ENCODE assay signal across 27 cellular contexts in genomic region chr3:119871571-119871970, GRCh38.
DNase-seq lines count a peak whose midpoint lies in the region; ATAC-seq, FAIRE-seq and TF ChIP-seq lines count a peak whose summit lies in the region.
"Had no signal": no experiment of that assay in that cellular context is flagged by ENCODE, and none has a peak within 500 bp of the region (broad histone marks: within the 10 kb centered on the region; RNA-seq: fewer than 3 reads in every experiment).

No MANE protein-coding gene starts in this region.

- CTCF ChIA-PET in activated CD8-positive, alpha-beta T cell treated with anti-CD3 and anti-CD28 coated beads for 36 hours (lab: Charles Lee), result no interaction called here
- CTCF ChIA-PET in activated CD8-positive, alpha-beta T cell treated with anti-CD3 and anti-CD28 coated beads, Interleukin-2, amount 10 ng/mL, durations not matched to agents 7 days and 5 days (lab: Charles Lee), result no interaction called here

- TF ChIP-seq CTCF in activated CD8-positive, alpha-beta T cell treated with anti-CD3 and anti-CD28 coated beads for 36 hours (IDR thresholded peaks at IDR 0.05), result no peak
- no peak for TF ChIP-seq CTCF in osteocyte (IDR thresholded peaks at IDR 0.05)

- H3K79me2 ChIP-seq in Karpas-422 (ENCODE audit: low read length), result peaks cover 74% of the 10 kb centered on the region

- no peak overlapping the region for H3K4me2 ChIP-seq in Karpas-422 (ENCODE audit: low read depth, low read length, poor library complexity, severe bottlenecking)

- POLR2A ChIA-PET in activated CD8-positive, alpha-beta T cell treated with anti-CD3 and anti-CD28 coated beads for 36 hours (lab: Charles Lee), result no interaction called here
- POLR2A ChIA-PET in activated CD8-positive, alpha-beta T cell treated with anti-CD3 and anti-CD28 coated beads, Interleukin-2, amount 10 ng/mL, durations not matched to agents 7 days and 5 days (lab: Charles Lee), result no interaction called here

- no peak overlapping the region for H3K4me3 ChIP-seq in Karpas-422 (ENCODE audit: low read length)
- H3K4me3 ChIP-seq: SK-N-MC had no signal

- H3K4me1 ChIP-seq in Karpas-422 (ENCODE audit: low read length), result peaks cover 17% of the 10 kb centered on the region
- H3K4me1 ChIP-seq: BE2C had no signal

- H3K27me3 Mint-ChIP-seq in activated CD8-positive, alpha-beta T cell treated with anti-CD3 and anti-CD28 coated beads for 36 hours, result no peaks in the 10 kb centered on the region
- H3K27me3 Mint-ChIP-seq in activated CD8-positive, alpha-beta T cell treated with anti-CD3 and anti-CD28 coated beads, Interleukin-2, amount 10 ng/mL, durations not matched to agents 7 days and 5 days (ENCODE audit: low read depth), result no peaks in the 10 kb centered on the region
- H3K27me3 Mint-ChIP-seq in osteocyte (ENCODE audit: unreplicated experiment), result no peaks in the 10 kb centered on the region

- no peaks in the 10 kb centered on the region for H3K9me3 Mint-ChIP-seq in activated CD8-positive, alpha-beta T cell treated with anti-CD3 and anti-CD28 coated beads for 36 hours
- H3K9me3 Mint-ChIP-seq in activated CD8-positive, alpha-beta T cell treated with anti-CD3 and anti-CD28 coated beads, Interleukin-2, amount 10 ng/mL, durations not matched to agents 7 days and 5 days (ENCODE audit: insufficient read depth), result no peaks in the 10 kb centered on the region
- H3K9me3 Mint-ChIP-seq in osteocyte (ENCODE audit: unreplicated experiment), result no peaks in the 10 kb centered on the region
- H3K9me3 Mint-ChIP-seq: CD14-positive monocyte had no signal

- H2AFZ ChIP-seq in Karpas-422 (ENCODE audit: low read length), result no peak overlapping the region

- peak overlapping the region; percentile 40 for H3K27ac Mint-ChIP-seq in activated CD8-positive, alpha-beta T cell treated with anti-CD3 and anti-CD28 coated beads for 36 hours
- H3K27ac Mint-ChIP-seq in activated CD8-positive, alpha-beta T cell treated with anti-CD3 and anti-CD28 coated beads, Interleukin-2, amount 10 ng/mL, durations not matched to agents 7 days and 5 days, result no peak overlapping the region
- peak overlapping the region; percentile 1 for H3K27ac Mint-ChIP-seq in osteocyte (ENCODE audit: unreplicated experiment)
- H3K27ac Mint-ChIP-seq: CD14-positive monocyte had no signal

- H3K36me3 Mint-ChIP-seq in activated CD8-positive, alpha-beta T cell treated with anti-CD3 and anti-CD28 coated beads for 36 hours (ENCODE audit: low read depth), result peaks cover 11% of the 10 kb centered on the region
- H3K36me3 Mint-ChIP-seq in activated CD8-positive, alpha-beta T cell treated with anti-CD3 and anti-CD28 coated beads, Interleukin-2, amount 10 ng/mL, durations not matched to agents 7 days and 5 days (ENCODE audit: low read depth), result peaks cover 28% of the 10 kb centered on the region
- H3K36me3 Mint-ChIP-seq in osteocyte (ENCODE audit: unreplicated experiment), result peaks cover 25% of the 10 kb centered on the region

- H3K4me3 Mint-ChIP-seq in activated CD8-positive, alpha-beta T cell treated with anti-CD3 and anti-CD28 coated beads for 36 hours, result no peak overlapping the region
- no peak overlapping the region for H3K4me3 Mint-ChIP-seq in activated CD8-positive, alpha-beta T cell treated with anti-CD3 and anti-CD28 coated beads, Interleukin-2, amount 10 ng/mL, durations not matched to agents 7 days and 5 days
- H3K4me3 Mint-ChIP-seq in osteocyte (ENCODE audit: unreplicated experiment), result no peak overlapping the region
- H3K4me3 Mint-ChIP-seq: CD14-positive monocyte had no signal

- peaks cover 11% of the 10 kb centered on the region; the same call in 1 of the 2 replicates for H3K36me3 ChIP-seq in Karpas-422 (ENCODE audit: insufficient read depth, low read length)
- H3K36me3 ChIP-seq: BE2C had no signal

- ATAC-seq in activated CD8-positive, alpha-beta T cell treated with anti-CD3 and anti-CD28 coated beads for 36 hours, result no peak
- no peak for ATAC-seq in activated CD8-positive, alpha-beta T cell treated with anti-CD3 and anti-CD28 coated beads, Interleukin-2, amount 10 ng/mL, durations not matched to agents 7 days and 5 days
- ATAC-seq: HepG2 had no signal

- H3K9ac ChIP-seq in Karpas-422 (ENCODE audit: low read length), result no peak overlapping the region

- DNase-seq in activated CD8-positive, alpha-beta T cell treated with anti-CD3 and anti-CD28 coated beads for 36 hours, result no peak
- DNase-seq in activated CD8-positive, alpha-beta T cell treated with anti-CD3 and anti-CD28 coated beads, Interleukin-2, amount 10 ng/mL, durations not matched to agents 7 days and 5 days, result no peak
- DNase-seq in GM12891 (ENCODE audit: insufficient read length, low spot score) (no peak), caudate nucleus (lab: John Stamatoyannopoulos, UW) (no peak), osteocyte (ENCODE audit: extremely low spot score, unreplicated experiment) (no peak), cerebellum (ENCODE audit: low spot score) (no peak), NCI-H1092 (lab: John Stamatoyannopoulos, UW) (no peak), Karpas-422 (no peak)
- DNase-seq: BE2C, Calu3, DMS79 treated with DMSO at 0.1 percent for 48 hours, GOT3, HCEC 1CT, Kasumi-1, MV-4-11, NCI-H1105 treated with DMSO at 0.1 percent for 48 hours, NCI-H146, NCI-H1930, NCI-H2107, NCI-H524, NCI-H748 treated with DMSO at 0.1 percent for 48 hours, SIG-M5 had no signal

- FAIRE-seq in GM12891 (lab: Jason Lieb, UNC), result peak; percentile 74
- FAIRE-seq: HepG2, RCC 7860 had no signal

- peaks cover 27% of the 10 kb centered on the region for H3K4me1 Mint-ChIP-seq in activated CD8-positive, alpha-beta T cell treated with anti-CD3 and anti-CD28 coated beads for 36 hours (ENCODE audit: low read depth)
- peaks cover 15% of the 10 kb centered on the region for H3K4me1 Mint-ChIP-seq in activated CD8-positive, alpha-beta T cell treated with anti-CD3 and anti-CD28 coated beads, Interleukin-2, amount 10 ng/mL, durations not matched to agents 7 days and 5 days (ENCODE audit: low read depth)
- H3K4me1 Mint-ChIP-seq in osteocyte (ENCODE audit: unreplicated experiment), result peaks cover 7% of the 10 kb centered on the region

- TF ChIP-seq POLR2A in GM12891 (IDR thresholded peaks at IDR 0.05; ENCODE audit: low read depth, low read length), result no peak

- no peaks in the 10 kb centered on the region for H3K9me3 ChIP-seq in Karpas-422 (ENCODE audit: low read length)
- H3K9me3 ChIP-seq: BE2C had no signal

- H3K27me3 ChIP-seq in Karpas-422 (ENCODE audit: low read length), result no peaks in the 10 kb centered on the region
- H3K27me3 ChIP-seq: BE2C had no signal

- H3K27ac ChIP-seq in caudate nucleus (ENCODE audit: low read depth, low read length), result peak overlapping the region; percentile 34
- no peak overlapping the region for H3K27ac ChIP-seq in Karpas-422 (ENCODE audit: low read length)
- H3K27ac ChIP-seq: 22Rv1, SK-N-MC had no signal

- H3K9me2 ChIP-seq in Karpas-422 (replicated peaks; ENCODE audit: insufficient read depth, low read length), result no peaks in the 10 kb centered on the region

- intact Hi-C loops in activated CD8-positive, alpha-beta T cell treated with anti-CD3 and anti-CD28 coated beads for 36 hours (cut with micrococcal nuclease), result no loop called here

- H4K20me1 ChIP-seq in Karpas-422 (ENCODE audit: insufficient read depth, low read depth, low read length), result no peaks in the 10 kb centered on the region

TF ChIP-seq in GM12891, 5 proteins besides CTCF, POLR2A, EP300 and RAD21:
- TF ChIP-seq POLR2AphosphoS5 (IDR thresholded peaks at IDR 0.05; ENCODE audit: low read depth, low read length) (no peak), POU2F2 (IDR thresholded peaks at IDR 0.05; ENCODE audit: low read depth, low read length) (no peak), TAF1 (IDR thresholded peaks at IDR 0.05; ENCODE audit: low read depth, low read length) (no peak), SPI1 (IDR thresholded peaks at IDR 0.05; ENCODE audit: low read depth, low read length) (no peak), PAX5 (IDR thresholded peaks at IDR 0.05; ENCODE audit: insufficient read depth, low read length, severe bottlenecking) (no peak)
TF ChIP-seq in GM12891: peak in this region for 0.
